16 cellular contexts compared by ENCODE assay signal in genomic region chr4:185682236-185682635, GRCh38.
A peak's percentile ranks its signal among the peaks of the same experiment; 100 is the strongest.
DNase-seq lines count a peak whose midpoint lies in the region; ATAC-seq and TF ChIP-seq lines count a peak whose summit lies in the region.
"Had no signal": no experiment of that assay in that cellular context is flagged by ENCODE, and none has a peak within 500 bp of the region (broad histone marks: within the 10 kb centered on the region; RNA-seq: fewer than 3 reads in every experiment).

No MANE protein-coding gene starts in this region.

- H3K9me3 Mint-ChIP-seq in stimulated activated naive CD8-positive, alpha-beta T cell treated with anti-CD3 and anti-CD28 coated beads, Interleukin-15, amount 100 ng/mL, for 72 hours, result no peaks in the 10 kb centered on the region
- H3K9me3 Mint-ChIP-seq: CD4-positive, alpha-beta memory T cell; immature natural killer cell had no signal

- DNase-seq in Daoy (ENCODE audit: low read depth), result peak; percentile 50
- DNase-seq in RKO (ENCODE audit: low spot score), result peak; percentile 40
- DNase-seq in epithelial cell of esophagus (ENCODE audit: low read depth), result peak; percentile 69
- DNase-seq in osteoblast (ENCODE audit: insufficient read length, low spot score, missing footprints), result peak; percentile 86
- no peak for DNase-seq in stimulated activated naive CD8-positive, alpha-beta T cell treated with anti-CD3 and anti-CD28 coated beads, Interleukin-15, amount 100 ng/mL, for 72 hours
- DNase-seq: activated CD8-positive, alpha-beta memory T cell treated with anti-CD3 and anti-CD28 coated beads for 24 hours; activated naive CD4-positive, alpha-beta T cell treated with Interleukin-2 at 50 U/mL for 16 hours; CD4-positive, alpha-beta memory T cell; immature natural killer cell; NCI-H1092 treated with DMSO at 0.1 percent for 48 hours; psoas muscle; RPMI8226; stimulated activated naive CD4-positive, alpha-beta T cell treated with Interleukin-2 at 50 U/mL for 16 hours had no signal

- ATAC-seq in stimulated activated naive CD8-positive, alpha-beta T cell treated with anti-CD3 and anti-CD28 coated beads, Interleukin-15, amount 100 ng/mL, for 72 hours, result no peak
- ATAC-seq in HG02970 (IDR thresholded peaks at IDR 0.05; ENCODE audit: low FRiP score, unreplicated experiment) (no peak), GM18498 (IDR thresholded peaks at IDR 0.05; ENCODE audit: unreplicated experiment) (no peak), GM18511 (IDR thresholded peaks at IDR 0.05; ENCODE audit: unreplicated experiment) (no peak)
- ATAC-seq: psoas muscle had no signal

- H4K20me1 ChIP-seq in osteoblast (ENCODE audit: insufficient read depth, low read length), result no peaks in the 10 kb centered on the region

- no peaks in the 10 kb centered on the region for H3K9me3 ChIP-seq in osteoblast (ENCODE audit: low read depth, low read length)
- H3K9me3 ChIP-seq: psoas muscle had no signal

- H3K4me2 ChIP-seq in osteoblast (ENCODE audit: insufficient read depth, low read length), result peak overlapping the region; percentile 74

- no peaks in the 10 kb centered on the region for H3K4me1 Mint-ChIP-seq in stimulated activated naive CD8-positive, alpha-beta T cell treated with anti-CD3 and anti-CD28 coated beads, Interleukin-15, amount 100 ng/mL, for 72 hours
- H3K4me1 Mint-ChIP-seq: CD4-positive, alpha-beta memory T cell; immature natural killer cell had no signal

- no peaks in the 10 kb centered on the region for H3K36me3 ChIP-seq in osteoblast (ENCODE audit: insufficient read depth, low read length)

- H3K4me1 ChIP-seq in osteoblast (ENCODE audit: insufficient read depth, low read length), result peaks cover 13% of the 10 kb centered on the region
- H3K4me1 ChIP-seq: psoas muscle had no signal

- H3K4me3 Mint-ChIP-seq in stimulated activated naive CD8-positive, alpha-beta T cell treated with anti-CD3 and anti-CD28 coated beads, Interleukin-15, amount 100 ng/mL, for 72 hours, result no peak overlapping the region
- H3K4me3 Mint-ChIP-seq: CD4-positive, alpha-beta memory T cell; immature natural killer cell had no signal

- H3K27ac Mint-ChIP-seq in stimulated activated naive CD8-positive, alpha-beta T cell treated with anti-CD3 and anti-CD28 coated beads, Interleukin-15, amount 100 ng/mL, for 72 hours, result no peak overlapping the region
- H3K27ac Mint-ChIP-seq: CD4-positive, alpha-beta memory T cell; immature natural killer cell had no signal

- no peaks in the 10 kb centered on the region for H3K79me2 ChIP-seq in osteoblast (ENCODE audit: insufficient read depth, low read length)

- H3K27me3 ChIP-seq in osteoblast (ENCODE audit: insufficient read depth, low read length), result no peaks in the 10 kb centered on the region

- H2AFZ ChIP-seq in osteoblast (ENCODE audit: low read length), result no peak overlapping the region

- H3K27me3 Mint-ChIP-seq in stimulated activated naive CD8-positive, alpha-beta T cell treated with anti-CD3 and anti-CD28 coated beads, Interleukin-15, amount 100 ng/mL, for 72 hours, result peaks cover 9% of the 10 kb centered on the region

- H3K4me3 ChIP-seq in epithelial cell of esophagus (ENCODE audit: low read length) (no peak overlapping the region), osteoblast (ENCODE audit: insufficient read depth, low read length) (peak overlapping the region; percentile 42)
- H3K4me3 ChIP-seq: psoas muscle had no signal

- TF ChIP-seq CTCF in epithelial cell of esophagus (IDR thresholded peaks at IDR 0.05; ENCODE audit: insufficient read depth, low read depth, low read length, missing control alignments) (no peak), osteoblast (IDR thresholded peaks at IDR 0.05; ENCODE audit: extremely low read depth, low read depth, low read length) (no peak)

- peak overlapping the region; percentile 53 for H3K27ac ChIP-seq in osteoblast (ENCODE audit: low read depth, low read length)
- H3K27ac ChIP-seq: psoas muscle had no signal

Comparison
In these comparisons a context has a peak if more than half of its experiments do, and no peak if none do; other contexts are left out.
1. DNase-seq: peak in Daoy (single experiment), RKO (single experiment), epithelial cell of esophagus (single experiment) and osteoblast (single experiment); none in stimulated activated naive CD8-positive, alpha-beta T cell treated with anti-CD3 and anti-CD28 coated beads, Interleukin-15, amount 100 ng/mL, for 72 hours (0 of 2).